Comparison of ENCODE assay signal across 8 cellular contexts in genomic region chrX:154096140-154097002, GRCh38. TPM values are rescaled to one million over a fixed set of nuclear protein-coding genes. Genes with fewer than 3 reads are reported as not detected.
A peak's percentile ranks its signal among the peaks of the same experiment; 100 is the strongest.
DNase-seq lines count a peak whose midpoint lies in the region; ATAC-seq and TF ChIP-seq lines count a peak whose summit lies in the region.

No MANE protein-coding gene starts in this region.

- H3K27me3 ChIP-seq in RWPE2 (ENCODE audit: insufficient read depth, poor library complexity, severe bottlenecking) (no peaks in the 10 kb centered on the region), thyroid gland (no peaks in the 10 kb centered on the region)

- H3K9me3 ChIP-seq in RWPE2 (ENCODE audit: severe bottlenecking): no peaks in the 10 kb centered on the region
- H3K9me3 ChIP-seq in thyroid gland: no peaks in the 10 kb centered on the region

- H3K27ac ChIP-seq in RWPE2 (ENCODE audit: poor library complexity, severe bottlenecking): peak overlapping the region; percentile 58
- peak overlapping the region; percentile 97 to 100 for H3K27ac ChIP-seq in coronary artery
- peak overlapping the region; percentile 90 to 98 (median 92) for H3K27ac ChIP-seq in thyroid gland

- H3K36me3 ChIP-seq in RWPE2 (ENCODE audit: low read depth) (0 out of 2 replicates have a peak, but pooled peaks cover under 1% of the 10 kb centered on the region), thyroid gland (no peaks in the 10 kb centered on the region)

- H3K4me3 ChIP-seq in RWPE2 (ENCODE audit: severe bottlenecking) (peak overlapping the region; percentile 81), coronary artery (peak overlapping the region; percentile 92), thyroid gland (replicated peaks in 1 of 3) (peak overlapping the region; percentile 15 to 55 (median 34))

- peak; percentile 8; the same call in 1 of the 3 replicates for ATAC-seq in RWPE2 (ENCODE audit: low read depth)
- ATAC-seq in GM21717 (IDR thresholded peaks at IDR 0.05; ENCODE audit: unreplicated experiment): no peak

- TF ChIP-seq POLR2A in thyroid gland (IDR thresholded peaks at IDR 0.05): no peak

- peak; percentile 29 for DNase-seq in activated CD4-positive, alpha-beta T cell treated with anti-CD3 and anti-CD28 coated beads for 48 hours
- no peak for DNase-seq in activated CD4-positive, alpha-beta T cell treated with anti-CD3 and anti-CD28 coated beads, Interleukin-2, amount 50 U/mL, for 4 hours
- no peak for DNase-seq in RWPE2 (ENCODE audit: low spot score)
- no peak for DNase-seq in coronary artery (ENCODE audit: low spot score)
- DNase-seq in lung microvascular endothelial cell (ENCODE audit: low read depth in 2 of 2): peak; percentile 16 to 27
- peak; percentile 23 to 26 for DNase-seq in thyroid gland
- no peak for DNase-seq in ureter (ENCODE audit: low spot score)

- intact Hi-C loops in thyroid gland (cut with DNase I): no loop called here

- 37 to 39% methylated on average over 5 to 13 of the region's 31 CpGs for WGBS in thyroid gland, 2 donors

- TF ChIP-seq CTCF in RWPE2 (IDR thresholded peaks at IDR 0.05; ENCODE audit: poor library complexity, severe bottlenecking) (no peak), coronary artery (IDR thresholded peaks at IDR 0.05) (no peak), thyroid gland (IDR thresholded peaks at IDR 0.05) (no peak)

- H3K4me1 ChIP-seq in RWPE2 (ENCODE audit: insufficient read depth, poor library complexity, severe bottlenecking): peaks cover 6% of the 10 kb centered on the region
- peaks cover 12 to 17% of the 10 kb centered on the region in 2 donors for H3K4me1 ChIP-seq in thyroid gland

RNA-seq across cellular contexts. Expression of gene MECP2, which starts 1.1 kb away (rescaled TPM):
- total RNA-seq in lung microvascular endothelial cell: 12.9 and 20.2 TPM in 2 replicates
- total RNA-seq in thyroid gland: 10 to 100 TPM; 47.7 to 93.3 (median 61.1) TPM
- 105 TPM for total RNA-seq in ureter

RNA-seq across cellular contexts. Expression of gene OPN1LW, which starts 47.7 kb away (rescaled TPM):
- total RNA-seq in lung microvascular endothelial cell (0.22 and 0.60 TPM in 2 replicates), thyroid gland (not detected), ureter (not detected)

Comparison
In these comparisons a context has a peak if more than half of its experiments do, and no peak if none do; other contexts are left out.
1. DNase-seq: peak in activated CD4-positive, alpha-beta T cell treated with anti-CD3 and anti-CD28 coated beads for 48 hours (single experiment), lung microvascular endothelial cell (2 of 2) and thyroid gland (2 of 2); none in activated CD4-positive, alpha-beta T cell treated with anti-CD3 and anti-CD28 coated beads, Interleukin-2, amount 50 U/mL, for 4 hours (0 of 2), RWPE2 (single experiment), coronary artery (single experiment) and ureter (single experiment).
2. H3K4me3 ChIP-seq: peak in every context shown above with its lines; median percentile 92 in coronary artery; 81 in RWPE2; 34 in thyroid gland.
3. Peak in every context shown above with its lines, with median percentiles within 50 percentile points of each other: H3K27ac ChIP-seq.